Comparison of ENCODE assay signal across 8 cellular contexts in genomic region chr2:208373460-208374089, GRCh38. TPM values are rescaled to one million over a fixed set of nuclear protein-coding genes. Genes with fewer than 3 reads are reported as not detected.
DNase-seq lines count a peak whose midpoint lies in the region; ATAC-seq and TF ChIP-seq lines count a peak whose summit lies in the region.

No MANE protein-coding gene starts in this region.

- peak; percentile 59 for ATAC-seq in HG02571 (IDR thresholded peaks at IDR 0.05; ENCODE audit: unreplicated experiment)
- ATAC-seq in HG03460 (IDR thresholded peaks at IDR 0.05; ENCODE audit: unreplicated experiment), result no peak

- no peaks in the 10 kb centered on the region for H3K36me3 ChIP-seq in sigmoid colon

- H3K4me3 ChIP-seq in sigmoid colon, result no peak overlapping the region

- no peak overlapping the region for H3K4me3 Mint-ChIP-seq in activated CD4-positive, alpha-beta T cell treated with anti-CD3 and anti-CD28 coated beads, Interleukin-2, amount 10 ng/mL, durations not matched to agents 24 days and 14 days

- 42 to 51% methylated on average over 2 of the region's 2 CpGs for WGBS in sigmoid colon, 2 donors

- no peaks in the 10 kb centered on the region for H3K4me1 ChIP-seq in sigmoid colon

- H3K4me1 Mint-ChIP-seq in activated CD4-positive, alpha-beta T cell treated with anti-CD3 and anti-CD28 coated beads, Interleukin-2, amount 10 ng/mL, durations not matched to agents 24 days and 14 days, result no peaks in the 10 kb centered on the region

- H3K27ac Mint-ChIP-seq in activated CD4-positive, alpha-beta T cell treated with anti-CD3 and anti-CD28 coated beads, Interleukin-2, amount 10 ng/mL, durations not matched to agents 24 days and 14 days, result no peak overlapping the region

- DNase-seq in stimulated activated CD4-positive, alpha-beta T cell treated with anti-CD3 and anti-CD28 coated beads, Interleukin-4, amount 100 ng/mL, for 24 hours, result peak; percentile 21
- DNase-seq in stimulated activated CD4-positive, alpha-beta T cell treated with anti-CD3 and anti-CD28 coated beads, Interleukin-4, amount 100 ng/mL, for 1 hour, result no peak
- peak; percentile 31 for DNase-seq in NCI-H2107 treated with DMSO at 0.1 percent for 48 hours (lab: John Stamatoyannopoulos, UW; ENCODE audit: unreplicated experiment)
- DNase-seq in activated CD4-positive, alpha-beta T cell treated with anti-CD3 and anti-CD28 coated beads, Interleukin-2, amount 10 ng/mL, durations not matched to agents 24 days and 14 days, result peak; percentile 73
- peak in 35 of 42 donors; percentile 15 to 81 (median 47) for DNase-seq in head of caudate nucleus
- DNase-seq in sigmoid colon, result no peak

- no peak for TF ChIP-seq EP300 in sigmoid colon (IDR thresholded peaks at IDR 0.05)

- intact Hi-C loops in activated CD4-positive, alpha-beta T cell treated with anti-CD3 and anti-CD28 coated beads, Interleukin-2, amount 10 ng/mL, durations not matched to agents 24 days and 14 days (cut with micrococcal nuclease), result no loop called here
- intact Hi-C loops in head of caudate nucleus (cut with DNase I), result no loop called here
- intact Hi-C loops in sigmoid colon (cut with DNase I), result no loop called here

- no peak overlapping the region for H3K27ac ChIP-seq in sigmoid colon

- H3K27me3 Mint-ChIP-seq in activated CD4-positive, alpha-beta T cell treated with anti-CD3 and anti-CD28 coated beads, Interleukin-2, amount 10 ng/mL, durations not matched to agents 24 days and 14 days, result peaks cover 8% of the 10 kb centered on the region

- no peak for TF ChIP-seq POLR2A in sigmoid colon (IDR thresholded peaks at IDR 0.05)

- no peaks in the 10 kb centered on the region for H3K27me3 ChIP-seq in sigmoid colon

- peak in 3 of 4 experiments; percentile 50 to 80 (median 65) for TF ChIP-seq CTCF in sigmoid colon (IDR thresholded peaks at IDR 0.05)

- H3K9me3 Mint-ChIP-seq in activated CD4-positive, alpha-beta T cell treated with anti-CD3 and anti-CD28 coated beads, Interleukin-2, amount 10 ng/mL, durations not matched to agents 24 days and 14 days, result no peaks in the 10 kb centered on the region

- no peaks in the 10 kb centered on the region for H3K36me3 Mint-ChIP-seq in activated CD4-positive, alpha-beta T cell treated with anti-CD3 and anti-CD28 coated beads, Interleukin-2, amount 10 ng/mL, durations not matched to agents 24 days and 14 days (ENCODE audit: low read depth)

- no peaks in the 10 kb centered on the region for H3K9me3 ChIP-seq in sigmoid colon

RNA-seq across cellular contexts. Expression of gene PTH2R, which starts 33.0 kb away (rescaled TPM):
- total RNA-seq in activated CD4-positive, alpha-beta T cell treated with anti-CD3 and anti-CD28 coated beads, Interleukin-2, amount 10 ng/mL, durations not matched to agents 24 days and 14 days, result 0.07 TPM in 2 replicates
- total RNA-seq in sigmoid colon, result under 1 TPM in 1 of 4 donors, not detected in 3; 0.27 TPM
- under 1 TPM in 1 of 3 donors, not detected in 2; 0.12 TPM for polyA plus RNA-seq in sigmoid colon

Comparison
In these comparisons a context has a peak if more than half of its experiments do, and no peak if none do; other contexts are left out.
1. DNase-seq: peak in stimulated activated CD4-positive, alpha-beta T cell treated with anti-CD3 and anti-CD28 coated beads, Interleukin-4, amount 100 ng/mL, for 24 hours (single experiment), NCI-H2107 treated with DMSO at 0.1 percent for 48 hours (single experiment), activated CD4-positive, alpha-beta T cell treated with anti-CD3 and anti-CD28 coated beads, Interleukin-2, amount 10 ng/mL, durations not matched to agents 24 days and 14 days (single experiment) and head of caudate nucleus (35 of 42); none in stimulated activated CD4-positive, alpha-beta T cell treated with anti-CD3 and anti-CD28 coated beads, Interleukin-4, amount 100 ng/mL, for 1 hour (single experiment) and sigmoid colon (single experiment).